ENCODE assay signal across 8 cellular contexts in genomic region chrX:40096395-40097091, GRCh38. TPM values are rescaled to one million over a fixed set of nuclear protein-coding genes. Genes with fewer than 3 reads are reported as not detected.
DNase-seq lines count a peak whose midpoint lies in the region; ATAC-seq and TF ChIP-seq lines count a peak whose summit lies in the region.

No MANE protein-coding gene starts in this region.

- H3K9ac ChIP-seq in HUES48 (ENCODE audit: low read depth, low read length) (peak overlapping the region; percentile 74; the same call in 1 of the 2 replicates), subcutaneous abdominal adipose tissue (ENCODE audit: low read length in 5 of 5) (no peak overlapping the region)

- H3K36me3 ChIP-seq in BJ (ENCODE audit: control insufficient read depth, insufficient read depth, low read length) (no peaks in the 10 kb centered on the region), HUES48 (ENCODE audit: control insufficient read depth, insufficient read depth, low read length) (no peaks in the 10 kb centered on the region), subcutaneous abdominal adipose tissue (ENCODE audit: control insufficient read depth in 5 of 5, insufficient read depth in 5 of 5, low read length in 5 of 5) (no peaks in the 10 kb centered on the region)

- CTCF ChIA-PET in BJ (lab: Yijun Ruan, JAX), result interaction anchor here (0.9 kb wide), 1 partner anchor 171 kb away, joined by 3 read pairs; no protein-coding TSS in a partner anchor

- no peaks in the 10 kb centered on the region for H3K27me3 ChIP-seq in BJ (ENCODE audit: control insufficient read depth, insufficient read depth, low read length)
- H3K27me3 ChIP-seq in HUES48 (ENCODE audit: control insufficient read depth, insufficient read depth, low read length), result peaks cover 39% of the 10 kb centered on the region
- peaks cover 0 to 36% (median 20%) of the 10 kb centered on the region in 5 donors for H3K27me3 ChIP-seq in subcutaneous abdominal adipose tissue (ENCODE audit: control insufficient read depth in 5 of 5, insufficient read depth in 4 of 5, low read length in 5 of 5)

- H3K4me1 ChIP-seq in HUES48 (ENCODE audit: control insufficient read depth, insufficient read depth, low read length) (peaks cover 24% of the 10 kb centered on the region), subcutaneous abdominal adipose tissue (ENCODE audit: control insufficient read depth in 5 of 5, insufficient read depth in 5 of 5, low read length in 5 of 5) (peaks cover 0 to 52% (median 31%) of the 10 kb centered on the region in 5 donors)

- H3K27ac ChIP-seq in HUES48 (ENCODE audit: low read depth, low read length) (peak overlapping the region; percentile 66), subcutaneous abdominal adipose tissue (ENCODE audit: low read depth, low read length) (no peak overlapping the region)

- POLR2A ChIA-PET in BJ (lab: Charles Lee), result interaction anchor here (0.7 kb wide), 1 partner anchor 1293 kb away, joined by 3 read pairs; no protein-coding TSS in a partner anchor

- no peak for TF ChIP-seq CTCF in BJ (IDR thresholded peaks at IDR 0.05; ENCODE audit: insufficient read depth, low read depth, low read length)

- H3K9me3 ChIP-seq in HUES48 (ENCODE audit: control insufficient read depth, insufficient read depth, low read length) (0 out of 2 replicates have a peak, but pooled peaks cover 5% of the 10 kb centered on the region), subcutaneous abdominal adipose tissue (ENCODE audit: control insufficient read depth in 5 of 5, low read length in 5 of 5) (no peaks in the 10 kb centered on the region)

- H3K4me3 ChIP-seq in BJ (ENCODE audit: low read depth, low read length) (peak overlapping the region; percentile 61), HUES48 (ENCODE audit: low read depth, low read length) (peak overlapping the region; percentile 74), subcutaneous abdominal adipose tissue (ENCODE audit: low read depth in 1 of 5, low read length in 5 of 5) (peak overlapping the region; percentile 50 to 69 (median 61))

- no peak for DNase-seq in BJ (ENCODE audit: low read depth)
- DNase-seq in activated CD4-positive, alpha-beta T cell treated with anti-CD3 and anti-CD28 coated beads for 4 hours, result peak; percentile 68 to 74
- DNase-seq in ecto neural progenitor cell (ENCODE audit: low spot score), result peak; percentile 74
- peak; percentile 21 for DNase-seq in midbrain (lab: John Stamatoyannopoulos, UW)
- DNase-seq in dedifferentiated amniotic fluid mesenchymal stem cell (ENCODE audit: extremely low spot score), result no peak

- ATAC-seq in GM18873 (IDR thresholded peaks at IDR 0.05; ENCODE audit: low FRiP score, unreplicated experiment), result no peak

RNA-seq across cellular contexts. Expression of gene BCOR, which starts 1.2 kb away (rescaled TPM):
- 5.6 TPM in 2 replicates for polyA plus RNA-seq in BJ (2011; rRNA removed)
- 10.2 and 16.9 TPM in 2 replicates for polyA minus RNA-seq in BJ (2011; rRNA and poly(A)+ RNA removed)

Comparison
In these comparisons a context has a peak if more than half of its experiments do, and no peak if none do; other contexts are left out.
1. DNase-seq: peak in activated CD4-positive, alpha-beta T cell treated with anti-CD3 and anti-CD28 coated beads for 4 hours (2 of 2), ecto neural progenitor cell (single experiment) and midbrain (single experiment); none in BJ (single experiment) and dedifferentiated amniotic fluid mesenchymal stem cell (single experiment).
2. Peak in every context shown above with its lines, with median percentiles within 50 percentile points of each other: H3K4me3 ChIP-seq.